ENCODE assay signal across 1 cellular context in genomic region chr19:1417145-1417544, GRCh38.
TF ChIP-seq lines count a peak whose summit lies in the region.

No MANE protein-coding gene starts in this region.

TF ChIP-seq in GM23338, 12 proteins besides CTCF, POLR2A, EP300 and RAD21 (continued from another document):
- TF ChIP-seq REST (IDR thresholded peaks at IDR 0.05; ENCODE audit: unreplicated experiment) (no peak), ETS1 (IDR thresholded peaks at IDR 0.05) (no peak), ZNF331 (CRISPR knock-in tag; IDR thresholded peaks at IDR 0.05; ENCODE audit: low read depth) (no peak)
TF ChIP-seq in GM23338: peak in this region for 0.
